Comparison of ENCODE assay signal across 2 cellular contexts in genomic region chr4:27472364-27472763, GRCh38.
"Had no signal": no experiment of that assay in that cellular context is flagged by ENCODE, and none has a peak within 500 bp of the region (broad histone marks: within the 10 kb centered on the region; RNA-seq: fewer than 3 reads in every experiment).

No MANE protein-coding gene starts in this region.

- H3K4me3 ChIP-seq: MG63 had no signal

- H3K4me2 ChIP-seq: KMS-11 had no signal

- H3K9me3 ChIP-seq: MG63 had no signal

- H3K36me3 ChIP-seq: MG63 had no signal

- H3K9ac ChIP-seq: KMS-11 had no signal

- H3K27me3 ChIP-seq: MG63 had no signal

- H3K27ac ChIP-seq: KMS-11 had no signal
